12 cellular contexts compared by ENCODE assay signal in the genomic region with DNA sequence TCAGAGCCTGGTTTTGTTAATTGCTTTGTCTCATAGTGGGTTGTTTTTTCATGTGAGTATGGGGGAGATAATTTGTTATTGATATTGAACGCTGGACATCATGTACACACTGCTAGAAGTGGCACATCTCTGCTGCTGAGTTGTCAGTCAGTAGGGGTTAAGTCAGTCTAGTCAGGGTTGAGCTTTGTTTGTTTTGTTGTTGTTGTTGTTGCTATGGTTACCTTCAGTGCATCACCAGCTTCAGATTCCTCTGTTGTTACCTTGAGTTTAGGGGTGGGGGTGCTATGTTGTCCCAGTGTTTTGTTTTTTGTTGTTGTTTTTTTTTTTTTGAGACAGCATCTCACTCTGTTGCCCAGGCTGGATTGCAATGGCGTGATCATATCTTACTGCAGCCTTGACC. TPM values are rescaled to one million over a fixed set of nuclear protein-coding genes. Genes with fewer than 3 reads are reported as not detected.
DNase-seq lines count a peak whose midpoint lies in the region; ATAC-seq and TF ChIP-seq lines count a peak whose summit lies in the region.
"Had no signal": no experiment of that assay in that cellular context is flagged by ENCODE, and none has a peak within 500 bp of the region (broad histone marks: within the 10 kb centered on the region; RNA-seq: fewer than 3 reads in every experiment).

No MANE protein-coding gene starts in this region.

- intact Hi-C loops in posterior vena cava (cut with DNase I) = loop anchor here in 1 of 2 donors (10.0 kb wide), 1 partner anchor 1776 kb away; a partner anchor contains a TSS

- H3K27ac ChIP-seq in osteoblast (ENCODE audit: low read depth, low read length) = no peak overlapping the region
- H3K27ac ChIP-seq: upper lobe of left lung had no signal

- H3K9me3 ChIP-seq in osteoblast (ENCODE audit: low read depth, low read length) = no peaks in the 10 kb centered on the region
- H3K9me3 ChIP-seq: upper lobe of left lung had no signal

- H3K4me1 ChIP-seq in osteoblast (ENCODE audit: insufficient read depth, low read length) = peaks cover 3% of the 10 kb centered on the region

- no peak overlapping the region for H2AFZ ChIP-seq in osteoblast (ENCODE audit: low read length)

- peaks cover 11% of the 10 kb centered on the region for H4K20me1 ChIP-seq in osteoblast (ENCODE audit: insufficient read depth, low read length)

- H3K79me2 ChIP-seq in osteoblast (ENCODE audit: insufficient read depth, low read length) = peaks cover 44% of the 10 kb centered on the region

- H3K4me2 ChIP-seq in osteoblast (ENCODE audit: insufficient read depth, low read length) = no peak overlapping the region

- TF ChIP-seq CTCF in osteoblast (IDR thresholded peaks at IDR 0.05; ENCODE audit: extremely low read depth, low read depth, low read length) = no peak

- DNase-seq in LHCN-M2 (ENCODE audit: low read depth) = peak; percentile 26
- peak; percentile 20 for DNase-seq in astrocyte of the hippocampus (ENCODE audit: low read depth, low spot score)
- DNase-seq in left kidney (ENCODE audit: low read depth, low spot score) = peak; percentile 24
- DNase-seq in NCI-H1417 treated with DMSO at 0.1 percent for 48 hours (lab: John Stamatoyannopoulos, UW) = no peak
- DNase-seq in osteoblast (ENCODE audit: insufficient read length, low spot score, missing footprints) = no peak
- DNase-seq in posterior vena cava (ENCODE audit: low spot score) = no peak
- DNase-seq: NCI-H524 treated with DMSO at 0.1 percent for 48 hours, right cardiac atrium, upper lobe of left lung had no signal

- H3K4me3 ChIP-seq in osteoblast (ENCODE audit: insufficient read depth, low read length) = no peak overlapping the region
- H3K4me3 ChIP-seq: lung, upper lobe of left lung had no signal

- H3K36me3 ChIP-seq in osteoblast (ENCODE audit: insufficient read depth, low read length) = peaks cover 7% of the 10 kb centered on the region

- ATAC-seq in GM18867 (IDR thresholded peaks at IDR 0.05; ENCODE audit: unreplicated experiment) = peak; percentile 35
- no peak for ATAC-seq in HG03457 (IDR thresholded peaks at IDR 0.05; ENCODE audit: unreplicated experiment)

- H3K27me3 ChIP-seq in osteoblast (ENCODE audit: insufficient read depth, low read length) = no peaks in the 10 kb centered on the region
- H3K27me3 ChIP-seq: upper lobe of left lung had no signal

RNA-seq across cellular contexts. Expression of a gene that starts 9.9 kb away (rescaled TPM):
- total RNA-seq in LHCN-M2 (2014; rRNA removed) (19.8 and 24.3 TPM in 2 replicates), osteoblast (21.5 and 27.1 TPM in 2 replicates), posterior vena cava (10 to 100 TPM; 35.2 to 41.2 TPM)
- polyA plus RNA-seq in LHCN-M2 (2012) = 9.3 TPM

Comparison
In these comparisons a context has a peak if more than half of its experiments do, and no peak if none do; other contexts are left out.
1. DNase-seq: peak in LHCN-M2 (single experiment), astrocyte of the hippocampus (single experiment) and left kidney (single experiment); none in NCI-H1417 treated with DMSO at 0.1 percent for 48 hours (single experiment), osteoblast (single experiment) and posterior vena cava (single experiment).